ENCODE assay signal across 19 cellular contexts in genomic region chr19:33324628-33325027, GRCh38. TPM values are rescaled to one million over a fixed set of nuclear protein-coding genes. Genes with fewer than 3 reads are reported as not detected.
DNase-seq lines count a peak whose midpoint lies in the region; ATAC-seq and TF ChIP-seq lines count a peak whose summit lies in the region.
"Had no signal": no experiment of that assay in that cellular context is flagged by ENCODE, and none has a peak within 500 bp of the region (broad histone marks: within the 10 kb centered on the region; RNA-seq: fewer than 3 reads in every experiment).

No MANE protein-coding gene starts in this region.

- no peaks in the 10 kb centered on the region for H3K9me3 ChIP-seq in right lobe of liver
- no peaks in the 10 kb centered on the region for H3K9me3 ChIP-seq in transverse colon
- H3K9me3 ChIP-seq in neuronal stem cell (replicated peaks in 1 of 2; ENCODE audit: control insufficient read depth in 2 of 2, insufficient read depth in 1 of 2, low read depth in 1 of 2, low read length in 2 of 2): peaks cover 2 to 5% of the 10 kb centered on the region in 2 donors

- H3K4me2 ChIP-seq in neuronal stem cell (ENCODE audit: insufficient read depth, low read length, poor library complexity, severe bottlenecking): no peak overlapping the region
- H3K4me2 ChIP-seq: BLaER1 had no signal

- H2BK12ac ChIP-seq in neuronal stem cell (ENCODE audit: low read length): no peak overlapping the region

- no peak for TF ChIP-seq CTCF in WTC11 (IDR thresholded peaks at IDR 0.05)
- no peak for TF ChIP-seq CTCF in right lobe of liver (IDR thresholded peaks at IDR 0.05)
- no peak for TF ChIP-seq CTCF in transverse colon (IDR thresholded peaks at IDR 0.05)

- peaks cover 17% of the 10 kb centered on the region for H3K36me3 Mint-ChIP-seq in WTC11
- H3K36me3 Mint-ChIP-seq: CD4-positive, CD25-positive, alpha-beta regulatory T cell; CD8-positive, alpha-beta T cell had no signal

- WGBS in right lobe of liver (ENCODE audit: insufficient coverage, low coverage, low lambda C conversion rate, missing lambda C conversion rate): 59% methylated on average over 3 of the region's 3 CpGs
- 63 to 86% methylated on average over 1 to 3 of the region's 3 CpGs for WGBS in transverse colon (ENCODE audit: low coverage in 1 of 2), 2 donors
- no CpG with 5 or more reads among the region's 3 CpGs for WGBS in neuronal stem cell (ENCODE audit: extremely low coverage in 2 of 2, insufficient read length in 2 of 2, insufficient replicate concordance in 1 of 2), 2 donors

- no peak for TF ChIP-seq EP300 in transverse colon (IDR thresholded peaks at IDR 0.05; ENCODE audit: low read depth)

- H3K18ac ChIP-seq in neuronal stem cell (ENCODE audit: low read length): no peak overlapping the region

- peaks cover 3% of the 10 kb centered on the region; the same call in 1 of the 2 replicates for H3K27me3 Mint-ChIP-seq in WTC11 (ENCODE audit: low read depth)

- intact Hi-C loops in right lobe of liver (cut with DNase I): no loop called here
- intact Hi-C loops in transverse colon (cut with DNase I; ENCODE audit: low total_unique reads): no loop called here

- no peak overlapping the region for H3K4me3 ChIP-seq in right lobe of liver
- no peak overlapping the region for H3K4me3 ChIP-seq in transverse colon
- no peak overlapping the region for H3K4me3 ChIP-seq in neuronal stem cell (ENCODE audit: low read length in 2 of 2)
- H3K4me3 ChIP-seq: BLaER1, GM23248 had no signal

- DNase-seq in WTC11 (ENCODE audit: low spot score) (no peak), left lobe of liver (ENCODE audit: low spot score) (no peak), right lobe of liver (peak in 1 of 3 donors; percentile 56), transverse colon (no peak), neuronal stem cell (ENCODE audit: low spot score) (no peak)
- no peak for DNase-seq in stimulated activated CD4-positive, alpha-beta T cell treated with anti-CD3 and anti-CD28 coated beads, Interleukin-2, amount 100 ng/mL, for 24 hours
- DNase-seq: Caco-2; CD4-positive, CD25-positive, alpha-beta regulatory T cell; CD8-positive, alpha-beta T cell; DMS153; DND-41; GM23248; H7; HCEC 1CT had no signal

- H3K4me1 ChIP-seq in right lobe of liver (peaks cover 0 to 21% (median 8%) of the 10 kb centered on the region in 4 donors), transverse colon (peaks cover 0 to 17% (median 2%) of the 10 kb centered on the region in 4 donors), neuronal stem cell (ENCODE audit: control insufficient read depth in 2 of 2, insufficient read depth in 1 of 2, low read depth in 1 of 2, low read length in 2 of 2) (no peaks in the 10 kb centered on the region)
- H3K4me1 ChIP-seq: BLaER1 had no signal

- POLR2A ChIA-PET in WTC11 (lab: Charles Lee): interaction anchor here (0.7 kb wide), 2 partner anchors 26 to 113 kb away, joined by 3 to 5 read pairs; no protein-coding TSS in a partner anchor

- H4K91ac ChIP-seq in neuronal stem cell (ENCODE audit: low read depth, low read length, poor library complexity): no peak overlapping the region

- CTCF ChIA-PET in WTC11 (lab: Charles Lee): interaction anchor here (1.0 kb wide), 1 partner anchor 48 kb away, joined by 5 read pairs; no protein-coding TSS in a partner anchor

- H3K9me3 Mint-ChIP-seq in WTC11: peaks cover 38% of the 10 kb centered on the region

- H3K9ac ChIP-seq in neuronal stem cell (ENCODE audit: low read depth, low read length, poor library complexity): no peak overlapping the region
- H3K9ac ChIP-seq: BLaER1, GM23248 had no signal

- H3K36me3 ChIP-seq in right lobe of liver (no peaks in the 10 kb centered on the region), transverse colon (no peaks in the 10 kb centered on the region), neuronal stem cell (replicated peaks in 1 of 2; ENCODE audit: control insufficient read depth in 2 of 2, insufficient read depth in 2 of 2, low read length in 2 of 2) (no peaks in the 10 kb centered on the region)
- H3K36me3 ChIP-seq: BLaER1 had no signal

- no peak overlapping the region for H2BK120ac ChIP-seq in neuronal stem cell (ENCODE audit: low read depth, low read length)

- H3K4me3 Mint-ChIP-seq in WTC11: no peak overlapping the region
- H3K4me3 Mint-ChIP-seq: B cell; CD4-positive, CD25-positive, alpha-beta regulatory T cell; CD8-positive, alpha-beta T cell had no signal

- H3K4ac ChIP-seq in neuronal stem cell (ENCODE audit: low read length): no peak overlapping the region

- no peak overlapping the region for H2AK5ac ChIP-seq in neuronal stem cell (ENCODE audit: low read depth, low read length)

- peak overlapping the region in 1 of 3 donors; percentile 70 for H3K27ac ChIP-seq in right lobe of liver
- peak overlapping the region in 3 of 4 donors; percentile 7 to 35 (median 26) for H3K27ac ChIP-seq in transverse colon
- no peak overlapping the region for H3K27ac ChIP-seq in neuronal stem cell (replicated peaks; ENCODE audit: low read length)
- H3K27ac ChIP-seq: 22Rv1, BLaER1, C4-2B, GM23248 had no signal

- in situ Hi-C loops in transverse colon (cut with MboI; ENCODE audit: low pct_ligation_motif_present in 1 of 4, low pct_unique_long_range_greater_than_20kb in 1 of 4, low sequenced_read_pairs in 3 of 4): no loop called here

- H2BK5ac ChIP-seq in neuronal stem cell (ENCODE audit: low read length): no peak overlapping the region

- no peak for TF ChIP-seq POLR2A in right lobe of liver (IDR thresholded peaks at IDR 0.05)
- no peak for TF ChIP-seq POLR2A in transverse colon (IDR thresholded peaks at IDR 0.05)

- no peak overlapping the region for H2AFZ ChIP-seq in neuronal stem cell (ENCODE audit: low read length)
- H2AFZ ChIP-seq: GM23248 had no signal

- H3K4me1 Mint-ChIP-seq in WTC11: no peaks in the 10 kb centered on the region
- H3K4me1 Mint-ChIP-seq: B cell; CD4-positive, CD25-positive, alpha-beta regulatory T cell had no signal

- H3K23ac ChIP-seq in neuronal stem cell (ENCODE audit: low read depth, low read length, poor library complexity): no peak overlapping the region

- no peak overlapping the region for H3K27ac Mint-ChIP-seq in WTC11
- H3K27ac Mint-ChIP-seq: B cell; CD4-positive, CD25-positive, alpha-beta regulatory T cell; CD8-positive, alpha-beta T cell had no signal

- no peak overlapping the region for H4K8ac ChIP-seq in neuronal stem cell (ENCODE audit: low read depth, low read length)

- no peak overlapping the region for H3K14ac ChIP-seq in neuronal stem cell (ENCODE audit: low read length)

- no peak overlapping the region for H2BK15ac ChIP-seq in neuronal stem cell (ENCODE audit: low read length)

- no peaks in the 10 kb centered on the region for H3K79me1 ChIP-seq in neuronal stem cell (ENCODE audit: low read depth, low read length)

- H3K27me3 ChIP-seq in right lobe of liver: no peaks in the 10 kb centered on the region
- H3K27me3 ChIP-seq in transverse colon: peaks cover 2% of the 10 kb centered on the region
- H3K27me3 ChIP-seq in neuronal stem cell (ENCODE audit: control insufficient read depth in 3 of 3, insufficient read depth in 3 of 3, low read depth in 1 of 3, low read length in 3 of 3): peaks cover 0 to 9% (median 0%) of the 10 kb centered on the region in 3 experiments
- H3K27me3 ChIP-seq: BLaER1 had no signal

- ATAC-seq in WTC11 (no peak), left lobe of liver (peak; percentile 68), right lobe of liver (peak; percentile 52 to 68 (median 62)), HG02571 (IDR thresholded peaks at IDR 0.05; ENCODE audit: unreplicated experiment) (no peak)
- ATAC-seq: CD8-positive, alpha-beta T cell had no signal

TF ChIP-seq in WTC11, 78 proteins besides CTCF, POLR2A, EP300 and RAD21:
- TF ChIP-seq FOXP1 (CRISPR knock-in tag; IDR thresholded peaks at IDR 0.05; ENCODE audit: borderline replicate concordance): no peak
- TF ChIP-seq ZNF121 (CRISPR knock-in tag; IDR thresholded peaks at IDR 0.05): peak; percentile 28; the same call in 1 of the 2 replicates

RNA-seq across cellular contexts. Expression of gene CEBPA, which starts 22.3 kb away (rescaled TPM):
- 5.6 to 6.6 TPM (median 5.8 TPM) in 3 replicates for total RNA-seq in WTC11 (2021)
- total RNA-seq in left lobe of liver: 185 TPM
- total RNA-seq in right lobe of liver: 100 to 1,000 TPM in 4 of 6 experiments, 10 to 100 TPM in 2; 53.9 to 163 (median 119) TPM
- 10 to 100 TPM; 69.4 to 84.2 (median 77.3) TPM for total RNA-seq in transverse colon
- polyA plus RNA-seq in neuronal stem cell (2013, experiment 1 of 2): 0.78 TPM
- polyA plus RNA-seq in neuronal stem cell (2013, experiment 2 of 2): 0.96 TPM
- polyA plus RNA-seq: GM23248 had no signal

RNA-seq across cellular contexts. Expression of gene CEBPG, which starts 48.9 kb away (rescaled TPM):
- total RNA-seq in WTC11 (2021) (28.9 to 33.1 TPM (median 30.4 TPM) in 3 replicates), left lobe of liver (15.5 TPM), right lobe of liver (10 to 100 TPM; 15.0 to 32.3 (median 27.1) TPM), transverse colon (10 to 100 TPM; 22.4 to 66.7 (median 46.9) TPM)
- 23.4 TPM for polyA plus RNA-seq in neuronal stem cell (2013, experiment 1 of 2)
- polyA plus RNA-seq in neuronal stem cell (2013, experiment 2 of 2): 23.1 TPM

Comparison
In these comparisons a context has a peak if more than half of its experiments do, and no peak if none do; other contexts are left out.
1. ATAC-seq: peak in left lobe of liver (single experiment) and right lobe of liver (4 of 4); none in WTC11 (single experiment) and HG02571 (single experiment).